ENCODE assay signal across 8 cellular contexts in the genomic region with DNA sequence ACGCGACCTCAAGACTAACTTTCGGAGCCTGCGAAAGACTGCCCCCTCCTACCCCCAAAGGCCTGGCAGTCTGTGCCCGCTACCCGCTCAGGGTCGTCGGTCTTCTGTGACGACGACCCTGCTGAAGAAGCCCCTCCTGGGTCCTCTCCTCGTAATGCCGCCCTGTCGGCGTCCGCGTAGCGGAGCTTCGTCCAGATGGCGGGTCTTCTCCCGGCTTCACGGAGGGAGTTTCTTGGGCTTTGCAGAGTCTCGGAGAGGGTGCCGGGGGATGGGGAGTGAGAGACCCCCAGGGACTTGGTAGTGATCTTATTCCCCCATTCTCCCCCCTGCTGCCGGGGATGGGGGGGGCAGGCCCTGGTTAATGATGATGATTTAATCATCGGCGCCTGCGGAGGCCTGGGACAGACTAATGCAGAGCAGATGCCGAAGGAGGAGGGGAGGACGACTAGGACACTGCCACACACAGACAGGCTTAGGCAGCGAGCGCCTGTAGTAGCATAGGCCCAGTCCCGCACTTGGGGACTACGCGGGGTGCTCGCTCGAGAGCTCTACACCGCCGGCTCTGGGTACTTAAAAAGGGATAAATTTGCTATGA. TPM values are rescaled to one million over a fixed set of nuclear protein-coding genes. Genes with fewer than 3 reads are reported as not detected.
DNase-seq lines count a peak whose midpoint lies in the region; ATAC-seq, FAIRE-seq and TF ChIP-seq lines count a peak whose summit lies in the region.

No MANE protein-coding gene starts in this region.

- TF ChIP-seq CTCF in MM.1S (IDR thresholded peaks at IDR 0.05; ENCODE audit: low read length) (no peak), heart left ventricle (IDR thresholded peaks at IDR 0.05) (no peak)

- WGBS in heart left ventricle, 4 donors: 12 to 17% (median 15%) methylated on average over 36 to 38 of the region's 38 CpGs

- H3K9ac ChIP-seq in MM.1S (ENCODE audit: low read length): peak overlapping the region; percentile 96; the same call in 1 of the 2 replicates

- H3K27ac Mint-ChIP-seq in activated naive CD4-positive, alpha-beta T cell treated with anti-CD3 and anti-CD28 coated beads, Interleukin-2, amount 50 U/mL, for 72 hours: peak overlapping the region; percentile 96 to 100

- H3K36me3 ChIP-seq in MM.1S (replicated peaks; ENCODE audit: insufficient read depth, low read length): no peaks in the 10 kb centered on the region
- peaks cover 0 to 18% (median 15%) of the 10 kb centered on the region in 9 donors for H3K36me3 ChIP-seq in heart left ventricle

- H3K4me3 ChIP-seq in MM.1S (ENCODE audit: low read length) (peak overlapping the region; percentile 89), heart left ventricle (peak overlapping the region; percentile 41 to 92 (median 78))

- H3K4me2 ChIP-seq in MM.1S (ENCODE audit: low read depth, low read length): peak overlapping the region; percentile 97

- no peaks in the 10 kb centered on the region for H3K9me3 Mint-ChIP-seq in activated naive CD4-positive, alpha-beta T cell treated with anti-CD3 and anti-CD28 coated beads, Interleukin-2, amount 50 U/mL, for 72 hours

- H3K9me3 ChIP-seq in MM.1S (replicated peaks; ENCODE audit: insufficient read depth, low read length) (no peaks in the 10 kb centered on the region), heart left ventricle (no peaks in the 10 kb centered on the region)

- H3K27me3 ChIP-seq in MM.1S (replicated peaks; ENCODE audit: insufficient read depth, low read length): peaks cover 25% of the 10 kb centered on the region
- H3K27me3 ChIP-seq in heart left ventricle: peaks cover 9 to 53% (median 29%) of the 10 kb centered on the region in 9 donors

- no peaks in the 10 kb centered on the region for H4K20me1 ChIP-seq in MM.1S (ENCODE audit: insufficient read depth, low read length)

- H3K36me3 Mint-ChIP-seq in activated naive CD4-positive, alpha-beta T cell treated with anti-CD3 and anti-CD28 coated beads, Interleukin-2, amount 50 U/mL, for 72 hours: peaks cover 27 to 33% of the 10 kb centered on the region in 2 donors

- FAIRE-seq in RCC 7860 (lab: Jason Lieb, UNC): no peak

- H3K9me2 ChIP-seq in MM.1S (replicated peaks; ENCODE audit: insufficient read depth, low read length): no peaks in the 10 kb centered on the region

- peak; percentile 83 for DNase-seq in DMS 273 (lab: John Stamatoyannopoulos, UW; ENCODE audit: unreplicated experiment)
- peak; percentile 20 for DNase-seq in MM.1S
- no peak for DNase-seq in activated naive CD4-positive, alpha-beta T cell treated with anti-CD3 and anti-CD28 coated beads, Interleukin-2, amount 50 U/mL, for 72 hours (ENCODE audit: low spot score in 2 of 2)
- peak in 2 of 5 donors; percentile 35 to 40 for DNase-seq in heart left ventricle
- peak; percentile 39 for DNase-seq in putamen (ENCODE audit: low spot score)
- no peak for DNase-seq in RCC 7860 (ENCODE audit: low spot score)
- no peak for DNase-seq in CD1c-positive myeloid dendritic cell (ENCODE audit: extremely low spot score)

- TF ChIP-seq POLR2A in heart left ventricle (IDR thresholded peaks at IDR 0.05): no peak

- H3F3A ChIP-seq in MM.1S (ENCODE audit: insufficient read depth, low read length): 0 out of 2 replicates have a peak, but pooled peaks cover 11% of the 10 kb centered on the region

- intact Hi-C loops in heart left ventricle (cut with DNase I): loop anchor here in 4 of 10 donors (1.0 to 5.0 kb wide), 6 partner anchors 21 to 79 kb away; partner anchors contain the start of genes AUP1 (in 2 of the 4), HTRA2 (in 2 of the 4), TTC31 (in 2 of the 4) and CCDC142 (in 1 of the 4)

- ATAC-seq in GM21619 (IDR thresholded peaks at IDR 0.05; ENCODE audit: unreplicated experiment) (peak; percentile 3), heart left ventricle (peak in 3 of 4 donors; percentile 1 to 16 (median 10))
- no peak for ATAC-seq in activated naive CD4-positive, alpha-beta T cell treated with anti-CD3 and anti-CD28 coated beads, Interleukin-2, amount 50 U/mL, for 72 hours

- peaks cover 13% of the 10 kb centered on the region for H3K79me2 ChIP-seq in MM.1S (ENCODE audit: low read length)

- no peak overlapping the region for H3K27ac ChIP-seq in MM.1S (ENCODE audit: low read length)
- peak overlapping the region; percentile 95 to 100 (median 98) for H3K27ac ChIP-seq in heart left ventricle

- H3K4me1 ChIP-seq in MM.1S (ENCODE audit: low read length) (peaks cover 14% of the 10 kb centered on the region), heart left ventricle (peaks cover 4 to 48% (median 33%) of the 10 kb centered on the region in 12 donors)

- H2AFZ ChIP-seq in MM.1S (ENCODE audit: low read length): peak overlapping the region; percentile 98

RNA-seq across cellular contexts. Expression of gene PCGF1, which starts 0.5 kb away (rescaled TPM):
- 10 to 100 TPM; 26.2 to 39.9 TPM for total RNA-seq in activated naive CD4-positive, alpha-beta T cell treated with anti-CD3 and anti-CD28 coated beads, Interleukin-2, amount 50 U/mL, for 72 hours
- total RNA-seq in heart left ventricle: 10 to 100 TPM; 10.6 to 22.3 (median 16.5) TPM
- polyA plus RNA-seq in heart left ventricle: 10 to 100 TPM; 22.5 to 24.9 TPM

RNA-seq across cellular contexts. Expression of gene TLX2, which starts 6.2 kb away (rescaled TPM):
- total RNA-seq in activated naive CD4-positive, alpha-beta T cell treated with anti-CD3 and anti-CD28 coated beads, Interleukin-2, amount 50 U/mL, for 72 hours: under 1 TPM; 0.19 to 0.25 TPM
- not detected for total RNA-seq in heart left ventricle
- polyA plus RNA-seq in heart left ventricle: not detected

RNA-seq across cellular contexts. Expression of gene LBX2, which starts 8.6 kb away (rescaled TPM):
- total RNA-seq in activated naive CD4-positive, alpha-beta T cell treated with anti-CD3 and anti-CD28 coated beads, Interleukin-2, amount 50 U/mL, for 72 hours: under 1 TPM; 0.36 to 0.39 TPM
- 1 to 10 TPM in 2 of 9 donors, under 1 TPM in 5, not detected in 2; 0.14 to 1.7 (median 0.72) TPM for total RNA-seq in heart left ventricle
- polyA plus RNA-seq in heart left ventricle: under 1 TPM; 0.27 to 0.67 TPM

RNA-seq across cellular contexts. Expression of gene DQX1, which starts 18.0 kb away (rescaled TPM):
- 1 to 10 TPM in 1 of 2 donors, under 1 TPM in 1; 0.29 to 2.3 TPM for total RNA-seq in activated naive CD4-positive, alpha-beta T cell treated with anti-CD3 and anti-CD28 coated beads, Interleukin-2, amount 50 U/mL, for 72 hours
- not detected for total RNA-seq in heart left ventricle
- polyA plus RNA-seq in heart left ventricle: not detected

RNA-seq across cellular contexts. Expression of gene AUP1, which starts 21.5 kb away (rescaled TPM):
- total RNA-seq in activated naive CD4-positive, alpha-beta T cell treated with anti-CD3 and anti-CD28 coated beads, Interleukin-2, amount 50 U/mL, for 72 hours: 10 to 100 TPM; 42.3 to 97.1 TPM
- 10 to 100 TPM; 33.6 to 74.5 (median 49.8) TPM for total RNA-seq in heart left ventricle
- polyA plus RNA-seq in heart left ventricle: 100 to 1,000 TPM in 1 of 2 donors, 10 to 100 TPM in 1; 77.9 to 168 TPM

Comparison
In these comparisons a context has a peak if more than half of its experiments do, and no peak if none do; other contexts are left out.
1. DNase-seq: peak in DMS 273 (single experiment), MM.1S (single experiment) and putamen (single experiment); none in activated naive CD4-positive, alpha-beta T cell treated with anti-CD3 and anti-CD28 coated beads, Interleukin-2, amount 50 U/mL, for 72 hours (0 of 2), RCC 7860 (single experiment) and CD1c-positive myeloid dendritic cell (single experiment).
2. ATAC-seq: peak in GM21619 (single experiment) and heart left ventricle (3 of 4); none in activated naive CD4-positive, alpha-beta T cell treated with anti-CD3 and anti-CD28 coated beads, Interleukin-2, amount 50 U/mL, for 72 hours (0 of 2).